In the genomic region with DNA sequence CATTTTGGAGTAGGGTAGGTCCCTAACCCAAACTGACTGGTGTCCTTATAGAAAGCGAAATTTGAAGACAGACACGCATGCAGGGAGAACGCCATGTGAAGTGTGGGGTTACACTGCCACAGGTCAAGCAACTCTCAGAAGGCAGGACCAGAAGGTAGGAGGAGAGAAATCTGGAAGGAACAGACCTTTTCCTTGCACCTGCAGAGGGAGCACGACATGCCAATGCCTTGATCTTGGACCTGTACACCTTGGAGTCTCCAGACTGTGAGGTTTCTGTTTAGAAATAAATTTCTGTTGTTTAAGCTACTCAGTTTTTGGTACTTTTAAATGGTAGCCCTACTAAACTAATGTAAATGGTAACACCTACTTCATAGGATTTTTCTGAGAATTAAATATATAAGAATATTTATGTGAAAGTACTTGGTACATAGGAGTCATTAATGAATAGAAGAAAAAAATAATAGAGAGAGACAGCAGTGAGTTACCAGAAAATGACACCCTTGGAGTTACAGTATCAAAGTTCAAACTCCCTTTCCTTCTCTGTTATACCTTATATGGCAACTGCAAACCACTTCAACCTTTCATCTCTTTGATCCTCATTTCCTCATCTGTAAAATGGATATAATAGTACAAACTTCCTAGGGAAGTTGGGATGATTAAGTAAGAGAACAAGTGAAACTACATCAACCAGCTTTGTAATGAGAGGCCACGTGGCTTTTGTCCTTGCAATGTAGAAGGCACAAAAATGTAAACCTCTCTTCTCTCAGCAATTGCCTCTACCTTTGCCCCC, we compare ENCODE assay signal across 16 cellular contexts.
"Had no signal": no experiment of that assay in that cellular context is flagged by ENCODE, and none has a peak within 500 bp of the region (broad histone marks: within the 10 kb centered on the region; RNA-seq: fewer than 3 reads in every experiment).

No MANE protein-coding gene starts in this region.

- H3K27ac ChIP-seq: lower lobe of right lung, psoas muscle, sigmoid colon had no signal

- H3K36me3 ChIP-seq: lower lobe of right lung, sigmoid colon had no signal

- H3K27me3 ChIP-seq: sigmoid colon had no signal

- H3K9me3 ChIP-seq: lower lobe of right lung, psoas muscle, sigmoid colon had no signal

- H3K4me1 ChIP-seq: lower lobe of right lung, psoas muscle had no signal

- DNase-seq: activated CD4-positive, alpha-beta T cell treated with anti-CD3 and anti-CD28 coated beads for 4 hours; activated CD8-positive, alpha-beta memory T cell treated with anti-CD3 and anti-CD28 coated beads, Interleukin-2, amount 50 U/mL, for 4 hours; activated CD8-positive, alpha-beta T cell treated with anti-CD3 and anti-CD28 coated beads for 36 hours; activated gamma-delta T cell treated with Interleukin-2 at 50 U/mL for 16 hours; activated naive CD8-positive, alpha-beta T cell treated with anti-CD3 and anti-CD28 coated beads for 36 hours; activated T-cell treated with anti-CD3 and anti-CD28 coated beads, Interleukin-2, amount 50 U/mL, for 72 hours; cerebellar nuclear complex; dermis blood vessel endothelial cell; hippocampal formation; lower lobe of right lung; naive thymus-derived CD8-positive, alpha-beta T cell; psoas muscle; sigmoid colon; stimulated activated CD4-positive, alpha-beta T cell treated with anti-CD3 and anti-CD28 coated beads, Interleukin-2, amount 100 ng/mL, for 48 hours; stimulated activated naive CD4-positive, alpha-beta T cell treated with Interleukin-2 at 50 U/mL for 16 hours had no signal

- ATAC-seq: activated CD8-positive, alpha-beta T cell treated with anti-CD3 and anti-CD28 coated beads for 36 hours; activated T-cell treated with anti-CD3 and anti-CD28 coated beads, Interleukin-2, amount 50 U/mL, for 72 hours; esophagus mucosa; lower lobe of right lung; naive thymus-derived CD8-positive, alpha-beta T cell; psoas muscle had no signal

- H3K4me3 ChIP-seq: lower lobe of right lung, psoas muscle, sigmoid colon had no signal
